ENCODE assay signal across 2 cellular contexts in the genomic region with DNA sequence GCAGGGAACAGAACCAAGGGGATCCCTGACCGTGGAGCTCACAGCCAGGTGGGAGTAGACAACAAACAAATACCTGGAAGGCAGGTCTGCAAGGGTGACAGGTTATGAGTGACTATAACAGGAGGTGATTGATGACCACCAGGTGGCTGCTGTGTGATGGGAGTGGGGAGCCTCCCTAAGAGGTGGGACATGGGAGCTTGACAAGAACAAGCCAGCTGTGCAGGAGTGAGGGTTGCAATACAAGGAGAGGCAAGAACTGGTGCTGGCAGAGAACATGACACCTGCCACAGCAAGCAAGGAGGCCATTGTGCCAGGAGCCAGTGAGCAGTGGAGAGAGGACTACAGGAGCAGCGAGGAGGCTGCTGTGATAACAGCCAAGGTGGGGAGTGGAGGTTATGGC.
TF ChIP-seq lines count a peak whose summit lies in the region.

No MANE protein-coding gene starts in this region.

TF ChIP-seq in HEK293T, 16 proteins besides CTCF, POLR2A, EP300 and RAD21:
- TF ChIP-seq, protein P1, sequence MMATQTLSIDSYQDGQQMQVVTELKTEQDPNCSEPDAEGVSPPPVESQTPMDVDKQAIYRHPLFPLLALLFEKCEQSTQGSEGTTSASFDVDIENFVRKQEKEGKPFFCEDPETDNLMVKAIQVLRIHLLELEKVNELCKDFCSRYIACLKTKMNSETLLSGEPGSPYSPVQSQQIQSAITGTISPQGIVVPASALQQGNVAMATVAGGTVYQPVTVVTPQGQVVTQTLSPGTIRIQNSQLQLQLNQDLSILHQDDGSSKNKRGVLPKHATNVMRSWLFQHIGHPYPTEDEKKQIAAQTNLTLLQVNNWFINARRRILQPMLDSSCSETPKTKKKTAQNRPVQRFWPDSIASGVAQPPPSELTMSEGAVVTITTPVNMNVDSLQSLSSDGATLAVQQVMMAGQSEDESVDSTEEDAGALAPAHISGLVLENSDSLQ (IDR thresholded peaks at IDR 0.05) = 0 out of 2 replicates have a peak, but pooled peaks have one; percentile 27
- TF ChIP-seq L3MBTL2 (conservative IDR thresholded peaks at IDR 0.05) = no peak

TF ChIP-seq in endothelial cell of umbilical vein, 7 proteins besides CTCF, POLR2A, EP300 and RAD21 (continued from another document):
- TF ChIP-seq, protein P2, sequence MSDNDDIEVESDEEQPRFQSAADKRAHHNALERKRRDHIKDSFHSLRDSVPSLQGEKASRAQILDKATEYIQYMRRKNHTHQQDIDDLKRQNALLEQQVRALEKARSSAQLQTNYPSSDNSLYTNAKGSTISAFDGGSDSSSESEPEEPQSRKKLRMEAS (IDR thresholded peaks at IDR 0.05; ENCODE audit: insufficient read depth, insufficient read length) = no peak
- TF ChIP-seq JUN (IDR thresholded peaks at IDR 0.05; ENCODE audit: borderline replicate concordance, insufficient read depth, insufficient read length, low read depth) = no peak
- TF ChIP-seq EZH2 (IDR thresholded peaks at IDR 0.05; ENCODE audit: borderline replicate concordance, low read depth, low read length, severe bottlenecking) = no peak
- TF ChIP-seq MYC (IDR thresholded peaks at IDR 0.05; ENCODE audit: low read depth, low read length) = no peak
- no peak for TF ChIP-seq GATA2 (IDR thresholded peaks at IDR 0.05; ENCODE audit: insufficient read depth, insufficient read length, low read depth, low read length)
- TF ChIP-seq POLR2AphosphoS5 (IDR thresholded peaks at IDR 0.05; ENCODE audit: insufficient read depth, low read depth, low read length) = no peak
TF ChIP-seq in endothelial cell of umbilical vein: peak in this region for 0.
